ENCODE assay signal across 16 cellular contexts in the genomic region with DNA sequence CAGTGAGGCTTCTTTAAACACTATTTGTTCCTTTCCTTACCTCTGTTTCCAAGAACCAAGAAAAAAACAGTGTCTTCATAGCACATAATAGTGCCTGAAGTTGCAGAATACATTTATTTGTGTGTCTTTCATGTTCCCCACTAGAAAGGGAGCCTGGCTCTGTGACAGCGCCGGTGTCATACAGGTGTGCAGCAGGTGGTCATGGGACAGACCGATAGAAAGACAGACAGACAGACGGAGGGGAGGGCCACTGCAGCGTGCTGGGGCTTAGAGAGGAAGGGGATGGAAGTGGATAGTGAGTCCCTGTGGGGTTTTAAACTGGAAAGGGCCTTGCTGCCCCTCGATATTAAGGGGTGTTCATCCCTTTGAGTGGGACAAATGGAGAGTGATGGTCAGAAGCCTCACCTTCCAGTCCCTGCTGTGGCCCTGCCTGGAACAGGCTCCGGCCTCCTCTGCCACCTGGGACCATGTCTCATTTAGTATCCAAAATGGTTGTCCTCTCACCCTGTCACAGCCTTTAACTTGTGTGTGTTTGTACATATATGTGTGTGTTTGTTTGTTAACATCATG.
A peak's percentile ranks its signal among the peaks of the same experiment; 100 is the strongest.
DNase-seq lines count a peak whose midpoint lies in the region; ATAC-seq and TF ChIP-seq lines count a peak whose summit lies in the region.
"Had no signal": no experiment of that assay in that cellular context is flagged by ENCODE, and none has a peak within 500 bp of the region (broad histone marks: within the 10 kb centered on the region; RNA-seq: fewer than 3 reads in every experiment).

No MANE protein-coding gene starts in this region.

- H3K36me3 ChIP-seq in thoracic aorta (peaks cover 8% of the 10 kb centered on the region), prostate gland (no peaks in the 10 kb centered on the region)

- H3K4me3 ChIP-seq in coronary artery (no peak overlapping the region), thoracic aorta (no peak overlapping the region), prostate gland (no peak overlapping the region)
- H3K4me3 ChIP-seq: left ventricle myocardium inferior, pancreas had no signal

- peak; percentile 56 for DNase-seq in activated effector memory CD4-positive, alpha-beta T cell treated with anti-CD3 and anti-CD28 coated beads, Interleukin-2, amount 50 U/mL, for 16 hours
- no peak for DNase-seq in activated effector memory CD4-positive, alpha-beta T cell treated with Interleukin-2 at 50 U/mL for 16 hours
- DNase-seq in T-helper 17 cell (no peak), coronary artery (ENCODE audit: low spot score) (peak; percentile 59), thoracic aorta (ENCODE audit: low spot score) (no peak), prostate gland (ENCODE audit: low spot score) (no peak), pons (ENCODE audit: low spot score) (no peak)
- DNase-seq: activated CD4-positive, alpha-beta T cell treated with anti-CD3 and anti-CD28 coated beads, Interleukin-2, amount 50 U/mL, for 4 hours; DND-41; GOT3; left ventricle myocardium inferior; NCI-H1694; stimulated activated CD4-positive, alpha-beta T cell treated with anti-CD3 and anti-CD28 coated beads, Interleukin-4, amount 100 ng/mL, for 1 hour had no signal

- TF ChIP-seq CTCF in coronary artery (IDR thresholded peaks at IDR 0.05) (no peak), thoracic aorta (IDR thresholded peaks at IDR 0.05) (no peak), prostate gland (IDR thresholded peaks at IDR 0.05) (no peak)

- peaks cover 16% of the 10 kb centered on the region for H3K4me1 Mint-ChIP-seq in T-helper 17 cell

- H3K27ac ChIP-seq in coronary artery (no peak overlapping the region), thoracic aorta (peak overlapping the region; percentile 42), prostate gland (no peak overlapping the region)
- H3K27ac ChIP-seq: left ventricle myocardium inferior, pancreas had no signal

- H3K9me3 ChIP-seq in T-helper 17 cell (ENCODE audit: control insufficient read depth, low read length, poor library complexity, severe bottlenecking) (no peaks in the 10 kb centered on the region), thoracic aorta (no peaks in the 10 kb centered on the region), prostate gland (no peaks in the 10 kb centered on the region)
- H3K9me3 ChIP-seq: left ventricle myocardium inferior, pancreas had no signal

- peaks cover 18 to 61% of the 10 kb centered on the region in 2 donors for H3K4me1 ChIP-seq in thoracic aorta (ENCODE audit: control insufficient read depth in 1 of 2, low read depth in 2 of 2)
- H3K4me1 ChIP-seq in prostate gland (replicated peaks) = no peaks in the 10 kb centered on the region

- no peak for TF ChIP-seq POLR2A in prostate gland (IDR thresholded peaks at IDR 0.05)

- no peaks in the 10 kb centered on the region for H3K27me3 ChIP-seq in thoracic aorta (replicated peaks; ENCODE audit: insufficient read depth)
- H3K27me3 ChIP-seq in prostate gland (replicated peaks; ENCODE audit: insufficient read depth) = no peaks in the 10 kb centered on the region
- H3K27me3 ChIP-seq: pancreas had no signal

- ATAC-seq in T-helper 17 cell (no peak), thoracic aorta (ENCODE audit: insufficient number of reproducible peaks, low FRiP score, low read depth) (no peak), GM19397 (IDR thresholded peaks at IDR 0.05; ENCODE audit: unreplicated experiment) (no peak)
- ATAC-seq: pancreas, SK-N-SH treated with all-trans-retinoic acid at 6 μM for 48 hours had no signal

- whole genome bisulfite sequencing in prostate gland = 91% methylated on average over 7 of the region's 7 CpGs

- intact Hi-C loops in prostate gland (cut with DNase I) = no loop called here

- H3K27me3 Mint-ChIP-seq in T-helper 17 cell = no peaks in the 10 kb centered on the region

- H3K27ac Mint-ChIP-seq in T-helper 17 cell = peak overlapping the region; percentile 41

- H3K36me3 Mint-ChIP-seq in T-helper 17 cell (ENCODE audit: low read depth) = no peaks in the 10 kb centered on the region

- no peak overlapping the region for H3K4me3 Mint-ChIP-seq in T-helper 17 cell

Comparison
In these comparisons a context has a peak if more than half of its experiments do, and no peak if none do; other contexts are left out.
1. DNase-seq: peak in activated effector memory CD4-positive, alpha-beta T cell treated with anti-CD3 and anti-CD28 coated beads, Interleukin-2, amount 50 U/mL, for 16 hours (single experiment) and coronary artery (single experiment); none in activated effector memory CD4-positive, alpha-beta T cell treated with Interleukin-2 at 50 U/mL for 16 hours (single experiment), T-helper 17 cell (0 of 3), thoracic aorta (single experiment), prostate gland (single experiment) and pons (single experiment).
2. H3K27ac ChIP-seq: peak in thoracic aorta (2 of 2); none in coronary artery (0 of 2) and prostate gland (0 of 2).